Comparison of ENCODE assay signal across 8 cellular contexts in the genomic region with DNA sequence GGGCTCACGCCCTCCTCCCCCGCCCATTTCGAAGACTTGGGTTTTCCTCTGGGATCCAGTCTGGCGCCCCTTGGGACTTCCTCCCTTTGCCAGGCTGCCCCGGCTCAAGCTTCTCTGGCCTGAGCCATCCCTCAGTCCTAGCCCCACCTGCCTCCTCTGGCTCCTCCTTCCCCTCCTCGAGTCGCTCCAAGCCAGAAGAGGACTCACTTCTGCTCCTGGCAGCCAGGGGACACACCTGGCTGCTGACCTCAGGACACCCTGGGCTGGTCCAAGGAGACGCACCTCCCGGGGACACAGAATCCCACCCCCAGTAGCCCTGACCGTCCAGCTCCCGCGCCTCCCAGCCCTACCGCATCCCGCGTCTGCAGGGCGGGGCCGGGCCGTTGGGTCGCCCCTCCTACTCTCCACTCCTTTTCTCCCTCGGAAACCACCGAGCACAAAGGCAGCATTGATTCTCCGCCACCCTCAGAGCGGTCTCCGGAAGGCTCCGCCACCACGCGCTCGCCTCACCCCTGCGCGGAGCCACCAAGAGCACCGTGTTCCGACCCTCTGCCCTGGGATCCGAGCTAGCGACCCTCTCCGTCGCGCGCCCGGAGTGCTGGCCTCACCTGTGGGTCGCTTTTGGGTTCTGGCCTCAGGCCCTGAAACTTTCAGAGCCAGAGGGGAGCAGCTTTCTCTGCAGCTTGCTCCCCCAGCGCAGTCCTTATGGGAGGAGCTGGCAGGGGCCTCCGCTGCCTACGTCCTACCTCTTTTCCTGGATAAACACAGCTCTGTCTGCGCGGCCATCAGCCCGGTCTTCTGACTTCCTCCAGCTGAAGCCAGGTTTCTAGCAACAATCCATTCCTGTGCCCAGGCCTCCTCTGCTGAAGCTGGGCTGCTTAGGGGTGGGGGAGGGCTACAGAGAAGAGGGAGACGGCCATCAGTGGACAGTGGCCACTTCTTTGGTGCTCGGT. TPM values are rescaled to one million over a fixed set of nuclear protein-coding genes. Genes with fewer than 3 reads are reported as not detected.
DNase-seq lines count a peak whose midpoint lies in the region; ATAC-seq and TF ChIP-seq lines count a peak whose summit lies in the region.

A gene (minus strand): TSS at position 364 of the 953 bp plus-strand sequence. CDS start 831 bp downstream, outside the sequence.

- peak within 1 kb of the TSS; percentile 68 for H3K4me2 ChIP-seq in osteoblast (ENCODE audit: insufficient read depth, low read length)

- H3K9me3 Mint-ChIP-seq in glutamatergic neuron (ENCODE audit: unreplicated experiment): peaks cover 6% of the 10 kb centered on the region

- peaks cover 4% of the 10 kb centered on the region for H3K4me1 Mint-ChIP-seq in glutamatergic neuron (ENCODE audit: low read depth, unreplicated experiment)

- DNase-seq in NCI-H69 (lab: John Stamatoyannopoulos, UW) (peak; percentile 94), activated gamma-delta T cell treated with Interleukin-2 at 50 U/mL for 16 hours (peak; percentile 60), glutamatergic neuron (peak; percentile 58), osteoblast (ENCODE audit: insufficient read length, low spot score, missing footprints) (peak; percentile 90), tibial nerve (ENCODE audit: low spot score in 2 of 2) (peak in 1 of 2 donors; percentile 38)

- peak within 1 kb of the TSS; percentile 82 for H3K4me3 Mint-ChIP-seq in glutamatergic neuron (ENCODE audit: unreplicated experiment)

- H3K79me2 ChIP-seq in osteoblast (ENCODE audit: insufficient read depth, low read length): no peaks in the 10 kb centered on the region

- H3K4me3 ChIP-seq in osteoblast (ENCODE audit: insufficient read depth, low read length) (peak within 1 kb of the TSS; percentile 56), tibial nerve (peak within 1 kb of the TSS; percentile 28 to 59 (median 40))

- TF ChIP-seq POLR2A in tibial nerve (IDR thresholded peaks at IDR 0.05): peak in 1 of 2 donors; percentile 56

- TF ChIP-seq EP300 in tibial nerve (IDR thresholded peaks at IDR 0.05): peak in 1 of 2 donors; percentile 83

- TF ChIP-seq CTCF in glutamatergic neuron (IDR thresholded peaks at IDR 0.05; ENCODE audit: partially characterized antibody, unreplicated experiment): no peak
- TF ChIP-seq CTCF in osteoblast (IDR thresholded peaks at IDR 0.05; ENCODE audit: extremely low read depth, low read depth, low read length): no peak
- peak in 1 of 5 experiments; percentile 9 for TF ChIP-seq CTCF in tibial nerve (IDR thresholded peaks at IDR 0.05)

- peaks cover 25% of the 10 kb centered on the region for H3K27me3 Mint-ChIP-seq in glutamatergic neuron (ENCODE audit: unreplicated experiment)

- H3K27me3 ChIP-seq in osteoblast (ENCODE audit: insufficient read depth, low read length) (peaks cover 54% of the 10 kb centered on the region), tibial nerve (peaks cover 0 to 29% of the 10 kb centered on the region in 2 donors)

- H4K20me1 ChIP-seq in osteoblast (ENCODE audit: insufficient read depth, low read length): peaks cover 3% of the 10 kb centered on the region

- H3K9me3 ChIP-seq in osteoblast (ENCODE audit: low read depth, low read length) (no peaks in the 10 kb centered on the region), tibial nerve (no peaks in the 10 kb centered on the region)

- H2AFZ ChIP-seq in osteoblast (ENCODE audit: low read length): peak within 1 kb of the TSS; percentile 75

- H3K36me3 Mint-ChIP-seq in glutamatergic neuron (ENCODE audit: unreplicated experiment): no peaks in the 10 kb centered on the region

- H3K27ac ChIP-seq in osteoblast (ENCODE audit: low read depth, low read length): no peak within 1 kb of the TSS
- peak within 1 kb of the TSS; percentile 62 to 87 (median 76) for H3K27ac ChIP-seq in tibial nerve

- WGBS in tibial nerve, 2 donors: 6 to 12% methylated on average over 40 of the region's 48 CpGs

- no peaks in the 10 kb centered on the region for H3K36me3 ChIP-seq in osteoblast (ENCODE audit: insufficient read depth, low read length)
- H3K36me3 ChIP-seq in tibial nerve: no peaks in the 10 kb centered on the region

- H3K27ac Mint-ChIP-seq in glutamatergic neuron (ENCODE audit: unreplicated experiment): peak within 1 kb of the TSS; percentile 11

- H3K4me1 ChIP-seq in osteoblast (ENCODE audit: insufficient read depth, low read length): peaks cover 26% of the 10 kb centered on the region
- H3K4me1 ChIP-seq in tibial nerve: peaks cover 0 to 33% (median 9%) of the 10 kb centered on the region in 4 donors

- ATAC-seq in GM19463 (IDR thresholded peaks at IDR 0.05; ENCODE audit: unreplicated experiment) (peak; percentile 65), GM19395 (IDR thresholded peaks at IDR 0.05; ENCODE audit: unreplicated experiment) (no peak), HG03457 (IDR thresholded peaks at IDR 0.05; ENCODE audit: unreplicated experiment) (no peak)

RNA-seq across cellular contexts. Expression of the gene that starts here (rescaled TPM):
- total RNA-seq in glutamatergic neuron (ENCODE audit: unreplicated experiment) (not detected), osteoblast (not detected in 2 replicates), tibial nerve (1 to 10 TPM in 2 of 4 donors, not detected in 2; 2.2 to 3.9 TPM)

Comparison
In these comparisons a context has a peak if more than half of its experiments do, and no peak if none do; other contexts are left out.
1. Peak in DNase-seq in glutamatergic neuron; RNA of the gene not detected or under 1 TPM.
2. Peak in DNase-seq, H3K4me3 ChIP-seq and H3K4me2 ChIP-seq in osteoblast; RNA of the gene not detected or under 1 TPM.